Comparison of ENCODE assay signal across 10 cellular contexts in genomic region chr7:24971333-24972165, GRCh38. TPM values are rescaled to one million over a fixed set of nuclear protein-coding genes. Genes with fewer than 3 reads are reported as not detected.
A peak's percentile ranks its signal among the peaks of the same experiment; 100 is the strongest.
DNase-seq lines count a peak whose midpoint lies in the region; ATAC-seq, FAIRE-seq and TF ChIP-seq lines count a peak whose summit lies in the region.
"Had no signal": no experiment of that assay in that cellular context is flagged by ENCODE, and none has a peak within 500 bp of the region (broad histone marks: within the 10 kb centered on the region; RNA-seq: fewer than 3 reads in every experiment).

No MANE protein-coding gene starts in this region.

- peak overlapping the region; percentile 69 for H3K27ac ChIP-seq in VCaP
- no peak overlapping the region for H3K27ac ChIP-seq in sigmoid colon

- H3K27me3 ChIP-seq in sigmoid colon, result no peaks in the 10 kb centered on the region

- H3K4me1 Mint-ChIP-seq in immature natural killer cell, result peaks cover 63 to 93% of the 10 kb centered on the region in 2 donors

- H3K9me3 ChIP-seq in sigmoid colon, result no peaks in the 10 kb centered on the region

- no peak for TF ChIP-seq EP300 in sigmoid colon (IDR thresholded peaks at IDR 0.05)

- H3K27me3 Mint-ChIP-seq in immature natural killer cell (ENCODE audit: low read depth in 3 of 3), result no peaks in the 10 kb centered on the region

- intact Hi-C loops in sigmoid colon (cut with DNase I), result no loop called here

- H3K36me3 Mint-ChIP-seq in immature natural killer cell, result peaks cover 0 to 5% (median 0%) of the 10 kb centered on the region in 3 donors

- H3K4me3 Mint-ChIP-seq in immature natural killer cell, result peak overlapping the region in 3 of 5 donors; percentile 3 to 51 (median 11)

- DNase-seq in AG10803 (ENCODE audit: low read depth) (peak; percentile 95), H4 (ENCODE audit: low spot score) (peak; percentile 92), immature natural killer cell (no peak), sigmoid colon (no peak), NCI-H2029 treated with DMSO at 0.1 percent for 48 hours (lab: John Stamatoyannopoulos, UW) (no peak), GM19239 (ENCODE audit: insufficient read length, low spot score) (no peak)
- DNase-seq: left cardiac atrium had no signal

- TF ChIP-seq CTCF in AG10803 (conservative IDR thresholded peaks at IDR 0.05; ENCODE audit: low read length) (no peak), VCaP (conservative IDR thresholded peaks at IDR 0.05) (no peak), sigmoid colon (IDR thresholded peaks at IDR 0.05) (no peak)

- no peak for FAIRE-seq in GM19239 (lab: Jason Lieb, UNC)
- FAIRE-seq: TTC549 had no signal

- no peaks in the 10 kb centered on the region for H3K4me1 ChIP-seq in sigmoid colon

- 76 to 81% methylated on average over 9 of the region's 9 CpGs for WGBS in sigmoid colon, 2 donors

- no peak for ATAC-seq in HG02759 (IDR thresholded peaks at IDR 0.05; ENCODE audit: unreplicated experiment)

- no peak for TF ChIP-seq POLR2A in sigmoid colon (IDR thresholded peaks at IDR 0.05)

- no peak overlapping the region for H3K4me3 ChIP-seq in AG10803 (ENCODE audit: low read length)
- H3K4me3 ChIP-seq in sigmoid colon, result no peak overlapping the region

- no peaks in the 10 kb centered on the region for H3K9me3 Mint-ChIP-seq in immature natural killer cell

- H3K36me3 ChIP-seq in sigmoid colon, result no peaks in the 10 kb centered on the region

- peak overlapping the region in 4 of 6 donors; percentile 22 to 77 (median 57) for H3K27ac Mint-ChIP-seq in immature natural killer cell

RNA-seq across cellular contexts. Expression of gene OSBPL3, which starts 8.4 kb away (rescaled TPM):
- total RNA-seq in H4 (2014; rRNA removed; shearing (Covaris generic)), result 10.2 and 13.0 TPM in 2 replicates
- polyA plus RNA-seq in immature natural killer cell (10 to 100 TPM in 1 of 3 donors, 1 to 10 TPM in 2; 6.4 to 20.0 (median 8.5) TPM), sigmoid colon (1 to 10 TPM in 2 of 3 donors, under 1 TPM in 1; 0.60 to 6.3 (median 1.6) TPM)
- total RNA-seq in sigmoid colon, result 1 to 10 TPM; 1.8 to 2.2 (median 1.9) TPM

Comparison
In these comparisons a context has a peak if more than half of its experiments do, and no peak if none do; other contexts are left out.
1. DNase-seq: peak in AG10803 (single experiment) and H4 (single experiment); none in immature natural killer cell (0 of 3), sigmoid colon (single experiment), NCI-H2029 treated with DMSO at 0.1 percent for 48 hours (single experiment) and GM19239 (single experiment).